Comparison of ENCODE assay signal across 8 cellular contexts in genomic region chr15:72685301-72685924, GRCh38. TPM values are rescaled to one million over a fixed set of nuclear protein-coding genes. Genes with fewer than 3 reads are reported as not detected.
DNase-seq lines count a peak whose midpoint lies in the region; ATAC-seq, FAIRE-seq and TF ChIP-seq lines count a peak whose summit lies in the region.

No MANE protein-coding gene starts in this region.

- H3K9ac ChIP-seq in kidney (ENCODE audit: low read length in 2 of 2) = peak overlapping the region; percentile 83 to 94

- no peaks in the 10 kb centered on the region for H3K27me3 Mint-ChIP-seq in activated CD4-positive, alpha-beta T cell treated with anti-CD3 and anti-CD28 coated beads for 36 hours
- H3K27me3 Mint-ChIP-seq in activated naive CD8-positive, alpha-beta T cell = no peaks in the 10 kb centered on the region

- H3K4me3 ChIP-seq in kidney (ENCODE audit: low read length in 2 of 2) = peak overlapping the region; percentile 86 to 90

- H3K4me3 Mint-ChIP-seq in activated CD4-positive, alpha-beta T cell treated with anti-CD3 and anti-CD28 coated beads for 36 hours = peak overlapping the region; percentile 89
- peak overlapping the region; percentile 95 for H3K4me3 Mint-ChIP-seq in activated naive CD8-positive, alpha-beta T cell

- no peaks in the 10 kb centered on the region for H3K36me3 Mint-ChIP-seq in activated CD4-positive, alpha-beta T cell treated with anti-CD3 and anti-CD28 coated beads for 36 hours (ENCODE audit: low read depth)
- H3K36me3 Mint-ChIP-seq in activated naive CD8-positive, alpha-beta T cell = no peaks in the 10 kb centered on the region

- peak overlapping the region; percentile 91 to 93 for H3K27ac ChIP-seq in kidney (ENCODE audit: low read depth in 2 of 2, low read length in 2 of 2)
- peak overlapping the region; percentile 70 for H3K27ac ChIP-seq in temporal lobe (ENCODE audit: low read depth, low read length)

- peaks cover 0 to 6% of the 10 kb centered on the region in 2 donors for H3K4me1 ChIP-seq in kidney (ENCODE audit: control insufficient read depth in 1 of 2, insufficient read depth in 1 of 2, low read depth in 1 of 2, low read length in 2 of 2)

- TF ChIP-seq CTCF in kidney (IDR thresholded peaks at IDR 0.05; ENCODE audit: borderline replicate concordance, extremely low read depth, insufficient read depth) = no peak

- peaks cover 20% of the 10 kb centered on the region for H3K4me1 Mint-ChIP-seq in activated CD4-positive, alpha-beta T cell treated with anti-CD3 and anti-CD28 coated beads for 36 hours
- H3K4me1 Mint-ChIP-seq in activated naive CD8-positive, alpha-beta T cell (ENCODE audit: low read depth) = peaks cover 19% of the 10 kb centered on the region

- peak; percentile 13 for DNase-seq in activated CD4-positive, alpha-beta T cell treated with anti-CD3 and anti-CD28 coated beads for 36 hours
- no peak for DNase-seq in activated CD4-positive, alpha-beta T cell treated with anti-CD3 and anti-CD28 coated beads for 48 hours
- DNase-seq in kidney (no peak), NCI-H69 (lab: John Stamatoyannopoulos, UW) (no peak), SK-N-DZ (ENCODE audit: low spot score) (no peak), germinal center (ENCODE audit: low spot score) (no peak)

- FAIRE-seq in kidney (lab: Jason Lieb, UNC) = no peak

- H3K27ac Mint-ChIP-seq in activated CD4-positive, alpha-beta T cell treated with anti-CD3 and anti-CD28 coated beads for 36 hours = peak overlapping the region; percentile 92
- peak overlapping the region; percentile 93 for H3K27ac Mint-ChIP-seq in activated naive CD8-positive, alpha-beta T cell

- H3K36me3 ChIP-seq in kidney (ENCODE audit: control insufficient read depth in 1 of 2, insufficient read depth in 2 of 2, low read length in 2 of 2) = no peaks in the 10 kb centered on the region

- no peak for ATAC-seq in activated CD4-positive, alpha-beta T cell treated with anti-CD3 and anti-CD28 coated beads for 36 hours

- POLR2A ChIA-PET in activated CD4-positive, alpha-beta T cell treated with anti-CD3 and anti-CD28 coated beads for 36 hours (lab: Charles Lee) = interaction anchor here (1.0 kb wide), 1 partner anchor 55 kb away, joined by 5 read pairs; no protein-coding TSS in a partner anchor

- no peaks in the 10 kb centered on the region for H3K9me3 Mint-ChIP-seq in activated CD4-positive, alpha-beta T cell treated with anti-CD3 and anti-CD28 coated beads for 36 hours (ENCODE audit: low read depth)
- H3K9me3 Mint-ChIP-seq in activated naive CD8-positive, alpha-beta T cell (ENCODE audit: low read depth) = no peaks in the 10 kb centered on the region

- intact Hi-C loops in activated CD4-positive, alpha-beta T cell treated with anti-CD3 and anti-CD28 coated beads for 36 hours (cut with DNase I, micrococcal nuclease) = loop anchor here (5.0 kb wide), 4 partner anchors 213 to 458 kb away; partner anchors contain the start of genes ARIH1 (in 1 of the 2), CELF6 (in 1 of the 2) and NEO1 (in 1 of the 2)
- intact Hi-C loops in kidney (cut with DNase I) = no loop called here

- H3K9me3 ChIP-seq in kidney (ENCODE audit: control insufficient read depth in 1 of 2, low read length in 2 of 2) = no peaks in the 10 kb centered on the region

- CTCF ChIA-PET in activated CD4-positive, alpha-beta T cell treated with anti-CD3 and anti-CD28 coated beads for 36 hours (lab: Charles Lee) = interaction anchor here (1.3 to 3.4 kb wide), 5 partner anchors 12 to 218 kb away, joined by 3 to 16 read pairs (median 6); no protein-coding TSS in a partner anchor

RNA-seq across cellular contexts. Expression of gene HIGD2B, which starts 0.6 kb away (rescaled TPM):
- total RNA-seq in activated CD4-positive, alpha-beta T cell treated with anti-CD3 and anti-CD28 coated beads for 36 hours = not detected
- total RNA-seq in kidney (not detected), temporal lobe (not detected)
- polyA plus RNA-seq in kidney (ENCODE audit: insufficient read depth, low read depth, low replicate concordance) = not detected
- polyA plus RNA-seq in SK-N-DZ (2014; cell fraction: cytosol; rRNA removed) = not detected in 2 replicates
- not detected in 2 replicates for polyA plus RNA-seq in SK-N-DZ (2014; cell fraction: nucleus; rRNA removed)

RNA-seq across cellular contexts. Expression of gene BBS4, which starts 0.6 kb away (rescaled TPM):
- 10 to 100 TPM; 13.7 to 14.9 TPM for total RNA-seq in activated CD4-positive, alpha-beta T cell treated with anti-CD3 and anti-CD28 coated beads for 36 hours
- total RNA-seq in kidney (29.3 TPM), temporal lobe (20.4 TPM)
- polyA plus RNA-seq in kidney (ENCODE audit: insufficient read depth, low read depth, low replicate concordance) = 17.2 TPM
- polyA plus RNA-seq in SK-N-DZ (2014; cell fraction: cytosol; rRNA removed) = 24.3 and 26.2 TPM in 2 replicates
- 47.1 and 51.8 TPM in 2 replicates for polyA plus RNA-seq in SK-N-DZ (2014; cell fraction: nucleus; rRNA removed)

RNA-seq across cellular contexts. Expression of gene GOLGA6B, which starts 30.9 kb away (rescaled TPM):
- not detected for total RNA-seq in activated CD4-positive, alpha-beta T cell treated with anti-CD3 and anti-CD28 coated beads for 36 hours
- not detected for total RNA-seq in kidney
- polyA plus RNA-seq in kidney (ENCODE audit: insufficient read depth, low read depth, low replicate concordance) = not detected
- not detected for total RNA-seq in temporal lobe
- not detected in 2 replicates for polyA plus RNA-seq in SK-N-DZ (2014; cell fraction: cytosol; rRNA removed)
- polyA plus RNA-seq in SK-N-DZ (2014; cell fraction: nucleus; rRNA removed) = not detected in 2 replicates
